In the genomic region with DNA sequence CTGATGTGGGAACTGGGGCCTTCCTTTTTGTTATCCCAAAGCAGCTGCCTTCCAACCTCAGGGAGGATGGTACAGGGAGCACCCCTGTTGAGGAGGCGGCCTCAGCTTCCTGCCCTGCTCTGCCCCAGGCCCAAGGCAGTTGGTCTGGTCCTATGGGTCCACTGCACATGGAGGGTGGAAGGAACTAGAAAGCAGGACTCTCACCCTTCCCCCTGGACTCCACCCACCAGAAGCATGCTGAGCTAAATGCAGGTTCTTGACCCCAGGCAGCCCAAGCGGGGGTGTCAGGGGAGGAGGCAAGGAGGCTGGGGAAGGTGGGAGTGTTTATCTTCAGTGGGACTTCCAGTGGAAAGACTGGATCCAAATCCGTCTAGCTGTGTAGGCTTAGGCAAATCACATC, we compare ENCODE assay signal across 10 cellular contexts.
DNase-seq lines count a peak whose midpoint lies in the region; ATAC-seq and TF ChIP-seq lines count a peak whose summit lies in the region.
"Had no signal": no experiment of that assay in that cellular context is flagged by ENCODE, and none has a peak within 500 bp of the region (broad histone marks: within the 10 kb centered on the region; RNA-seq: fewer than 3 reads in every experiment).

No MANE protein-coding gene starts in this region.

- H3K4me1 ChIP-seq in mammary epithelial cell (ENCODE audit: insufficient read depth, low read length) (peaks cover 4% of the 10 kb centered on the region), breast epithelium (no peaks in the 10 kb centered on the region), esophagus muscularis mucosa (no peaks in the 10 kb centered on the region), trophoblast cell (ENCODE audit: control insufficient read depth in 1 of 2, insufficient read depth in 2 of 2, low read length in 2 of 2) (peaks cover 3% of the 10 kb centered on the region in 2 experiments), sigmoid colon (no peaks in the 10 kb centered on the region)
- H3K4me1 ChIP-seq: HAP-1 had no signal

- H4K8ac ChIP-seq in trophoblast cell (ENCODE audit: low read depth, low read length) = peak overlapping the region; percentile 77

- H3K27ac ChIP-seq in mammary epithelial cell (ENCODE audit: insufficient read depth, low read depth, low read length) (no peak overlapping the region), breast epithelium (no peak overlapping the region), esophagus muscularis mucosa (replicated peaks in 1 of 4) (no peak overlapping the region), trophoblast cell (ENCODE audit: low read depth, low read length) (no peak overlapping the region), sigmoid colon (no peak overlapping the region)
- H3K27ac ChIP-seq: BLaER1 treated with 17β-estradiol and CSF1 and Interleukin-3, amounts not matched to agents 10 nM and 100 nM; HL-60 had no signal

- H4K20me1 ChIP-seq in mammary epithelial cell (ENCODE audit: insufficient read depth, low read length) = no peaks in the 10 kb centered on the region
- H4K20me1 ChIP-seq: BLaER1 treated with 17β-estradiol and CSF1 and Interleukin-3, amounts not matched to agents 10 nM and 100 nM had no signal

- BruUV-seq in mammary epithelial cell (replicated peaks; lab: Mats Ljungman, UMichigan) = no TSS peak

- H4K12ac ChIP-seq in trophoblast cell (ENCODE audit: low read depth, low read length) = no peak overlapping the region

- in situ Hi-C loops in mammary epithelial cell (cut with MboI; ENCODE audit: low sequenced_read_pairs in 2 of 2) = loop anchor here in 1 of 2 donors (5.0 kb wide), 1 partner anchor 245 kb away; no protein-coding TSS in a partner anchor

- CTCF ChIA-PET in mammary epithelial cell (lab: Charles Lee; ENCODE audit: low non-redundant PET) = interaction anchor here (0.8 kb wide), 1 partner anchor 261 kb away, joined by 3 read pairs; no protein-coding TSS in a partner anchor

- no peak overlapping the region for H3K9ac ChIP-seq in mammary epithelial cell (ENCODE audit: insufficient read depth, low read length)
- no peak overlapping the region for H3K9ac ChIP-seq in trophoblast cell (ENCODE audit: low read length)
- H3K9ac ChIP-seq: BLaER1 treated with 17β-estradiol and CSF1 and Interleukin-3, amounts not matched to agents 10 nM and 100 nM had no signal

- H3K27me3 ChIP-seq in mammary epithelial cell (ENCODE audit: insufficient read depth, low read length) (no peaks in the 10 kb centered on the region), breast epithelium (no peaks in the 10 kb centered on the region), esophagus muscularis mucosa (no peaks in the 10 kb centered on the region), trophoblast cell (ENCODE audit: insufficient read depth, low read length) (no peaks in the 10 kb centered on the region), sigmoid colon (no peaks in the 10 kb centered on the region)

- peak overlapping the region; percentile 81 for H4K91ac ChIP-seq in trophoblast cell (ENCODE audit: low read depth, low read length)

- no peak for TF ChIP-seq POLR2A in breast epithelium (IDR thresholded peaks at IDR 0.05)
- no peak for TF ChIP-seq POLR2A in esophagus muscularis mucosa (IDR thresholded peaks at IDR 0.05; ENCODE audit: low read depth)
- TF ChIP-seq POLR2A in sigmoid colon (IDR thresholded peaks at IDR 0.05) = no peak

- H3K14ac ChIP-seq in trophoblast cell (ENCODE audit: low read length) = no peak overlapping the region

- no peak overlapping the region for H3K23ac ChIP-seq in trophoblast cell (ENCODE audit: low read length)

- peak overlapping the region; percentile 57 for H2BK120ac ChIP-seq in trophoblast cell (ENCODE audit: insufficient read depth, low read length, poor library complexity)

- intact Hi-C loops in mammary epithelial cell (cut with micrococcal nuclease) (loop anchor here (1.0 to 5.0 kb wide), 3 partner anchors 159 to 675 kb away; no protein-coding TSS in a partner anchor), breast epithelium (cut with DNase I; ENCODE audit: low total_unique reads) (no loop called here), esophagus muscularis mucosa (cut with DNase I) (loop anchor here (5.0 to 10.0 kb wide), 2 partner anchors 250 to 673 kb away; no protein-coding TSS in a partner anchor), sigmoid colon (cut with DNase I) (no loop called here)

- H2AK5ac ChIP-seq in trophoblast cell (ENCODE audit: low read length) = peak overlapping the region; percentile 23

- H3K4me3 ChIP-seq in mammary epithelial cell (replicated peaks in 1 of 3; ENCODE audit: insufficient read depth in 1 of 3, low read depth in 2 of 3, low read length in 3 of 3) = no peak overlapping the region
- H3K4me3 ChIP-seq in breast epithelium = no peak overlapping the region
- H3K4me3 ChIP-seq in esophagus muscularis mucosa = no peak overlapping the region
- H3K4me3 ChIP-seq in trophoblast cell (ENCODE audit: low read depth, low read length) = no peak overlapping the region
- H3K4me3 ChIP-seq in sigmoid colon = no peak overlapping the region
- H3K4me3 ChIP-seq: BLaER1 treated with 17β-estradiol and CSF1 and Interleukin-3, amounts not matched to agents 10 nM and 100 nM; HAP-1 had no signal

- no peak for DNase-seq in mammary epithelial cell
- no peak for DNase-seq in breast epithelium (ENCODE audit: low spot score in 2 of 2)
- DNase-seq in esophagus muscularis mucosa (ENCODE audit: extremely low spot score) = peak; percentile 72
- DNase-seq in trophoblast cell = no peak
- no peak for DNase-seq in activated effector memory CD4-positive, alpha-beta T cell treated with Interleukin-2 at 50 U/mL for 16 hours
- DNase-seq in sigmoid colon = no peak

- H3K79me2 ChIP-seq in mammary epithelial cell (ENCODE audit: insufficient read depth, low read length) (no peaks in the 10 kb centered on the region), trophoblast cell (ENCODE audit: control insufficient read depth, insufficient read depth, low read length, poor library complexity) (no peaks in the 10 kb centered on the region)

- no peak overlapping the region for H2BK5ac ChIP-seq in trophoblast cell (ENCODE audit: low read depth, low read length, poor library complexity)

- no peak overlapping the region for H3K4ac ChIP-seq in trophoblast cell (ENCODE audit: low read depth, low read length)

- H2AFZ ChIP-seq in mammary epithelial cell (ENCODE audit: low read depth, low read length) = peak overlapping the region; percentile 80
- H2AFZ ChIP-seq in trophoblast cell (ENCODE audit: insufficient read depth, low read length, poor library complexity) = no peak overlapping the region

- H3K4me2 ChIP-seq in mammary epithelial cell (ENCODE audit: insufficient read depth, low read depth, low read length) (no peak overlapping the region), trophoblast cell (ENCODE audit: low read length) (no peak overlapping the region)
- H3K4me2 ChIP-seq: BLaER1 treated with 17β-estradiol and CSF1 and Interleukin-3, amounts not matched to agents 10 nM and 100 nM had no signal

- ATAC-seq in HG02870 (IDR thresholded peaks at IDR 0.05; ENCODE audit: unreplicated experiment) = no peak

- no peak for TF ChIP-seq EP300 in esophagus muscularis mucosa (IDR thresholded peaks at IDR 0.05)
- no peak for TF ChIP-seq EP300 in sigmoid colon (IDR thresholded peaks at IDR 0.05)

- peak overlapping the region; percentile 15 for H2BK12ac ChIP-seq in trophoblast cell (ENCODE audit: low read length)

- dilution Hi-C loops in mammary epithelial cell (cut with HindIII; ENCODE audit: low sequenced_read_pairs) = no loop called here

- TF ChIP-seq CTCF in mammary epithelial cell (conservative IDR thresholded peaks at IDR 0.05 in 1 of 2, IDR thresholded peaks at IDR 0.05 in 1 of 2; ENCODE audit: extremely low read depth in 1 of 2, insufficient read depth in 1 of 2, low read depth in 1 of 2, low read length in 2 of 2) = no peak
- TF ChIP-seq CTCF in breast epithelium (IDR thresholded peaks at IDR 0.05) = no peak
- no peak for TF ChIP-seq CTCF in esophagus muscularis mucosa (IDR thresholded peaks at IDR 0.05)
- TF ChIP-seq CTCF in sigmoid colon (IDR thresholded peaks at IDR 0.05) = no peak

- H3K9me3 ChIP-seq in mammary epithelial cell (replicated peaks; ENCODE audit: insufficient read depth, low read length) (no peaks in the 10 kb centered on the region), breast epithelium (no peaks in the 10 kb centered on the region), esophagus muscularis mucosa (no peaks in the 10 kb centered on the region), trophoblast cell (ENCODE audit: insufficient read depth, low read depth, low read length) (no peaks in the 10 kb centered on the region), sigmoid colon (no peaks in the 10 kb centered on the region)
- H3K9me3 ChIP-seq: HAP-1 had no signal

- H3K36me3 ChIP-seq in mammary epithelial cell (ENCODE audit: insufficient read depth, low read length) (no peaks in the 10 kb centered on the region), breast epithelium (no peaks in the 10 kb centered on the region), esophagus muscularis mucosa (no peaks in the 10 kb centered on the region), trophoblast cell (ENCODE audit: control insufficient read depth in 1 of 2, insufficient read depth in 2 of 2, low read length in 2 of 2) (no peaks in the 10 kb centered on the region), sigmoid colon (no peaks in the 10 kb centered on the region)
- H3K36me3 ChIP-seq: BLaER1 treated with 17β-estradiol and CSF1 and Interleukin-3, amounts not matched to agents 10 nM and 100 nM; HAP-1 had no signal

- WGBS in mammary epithelial cell (ENCODE audit: low coverage, missing lambda C conversion rate) = 75% methylated on average over 2 of the region's 3 CpGs
- 61% methylated on average over 3 of the region's 3 CpGs for WGBS in esophagus muscularis mucosa
- no CpG with 5 or more reads among the region's 3 CpGs for WGBS in trophoblast cell (ENCODE audit: extremely low coverage, insufficient coverage, insufficient read length)
- WGBS in sigmoid colon, 2 donors = 58 to 61% methylated on average over 3 of the region's 3 CpGs

- peaks cover 3% of the 10 kb centered on the region for H3K79me1 ChIP-seq in trophoblast cell (ENCODE audit: low read length)

- no peak overlapping the region for H3K18ac ChIP-seq in trophoblast cell (ENCODE audit: low read length)

Comparison
In these comparisons a context has a peak if more than half of its experiments do, and no peak if none do; other contexts are left out.
1. intact Hi-C loops: an anchor here in mammary epithelial cell (1.0 to 5.0 kb wide) and esophagus muscularis mucosa (5.0 to 10.0 kb wide); none called in breast epithelium and sigmoid colon.